ENCODE assay signal across 1 cellular context in the genomic region with DNA sequence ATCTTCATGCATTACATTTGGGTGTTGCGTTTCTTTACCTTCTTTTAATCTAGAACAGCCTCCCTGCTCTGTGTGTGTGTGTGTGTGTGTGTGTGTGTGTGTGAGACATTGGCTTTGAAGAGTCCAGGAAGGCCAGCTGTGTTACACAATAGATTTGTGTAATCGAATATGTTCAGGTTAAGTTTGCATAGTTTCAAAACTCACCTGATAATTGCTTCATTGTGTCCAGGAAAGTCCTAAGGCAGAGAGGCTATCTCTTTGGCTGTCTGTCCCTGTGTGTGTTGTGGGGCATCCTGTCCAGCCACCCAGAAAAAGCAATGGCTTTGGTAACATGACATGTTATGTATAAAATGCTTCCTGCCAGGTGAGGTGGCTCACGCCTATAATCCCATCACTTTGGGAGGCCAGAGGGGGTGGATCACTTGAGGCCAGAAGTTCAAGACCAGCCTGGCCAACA.
TF ChIP-seq lines count a peak whose summit lies in the region.

No MANE protein-coding gene starts in this region.

TF ChIP-seq in HepG2, 621 proteins besides CTCF, POLR2A, EP300 and RAD21 (continued from another document and continues in another):
- TF ChIP-seq, protein P1, sequence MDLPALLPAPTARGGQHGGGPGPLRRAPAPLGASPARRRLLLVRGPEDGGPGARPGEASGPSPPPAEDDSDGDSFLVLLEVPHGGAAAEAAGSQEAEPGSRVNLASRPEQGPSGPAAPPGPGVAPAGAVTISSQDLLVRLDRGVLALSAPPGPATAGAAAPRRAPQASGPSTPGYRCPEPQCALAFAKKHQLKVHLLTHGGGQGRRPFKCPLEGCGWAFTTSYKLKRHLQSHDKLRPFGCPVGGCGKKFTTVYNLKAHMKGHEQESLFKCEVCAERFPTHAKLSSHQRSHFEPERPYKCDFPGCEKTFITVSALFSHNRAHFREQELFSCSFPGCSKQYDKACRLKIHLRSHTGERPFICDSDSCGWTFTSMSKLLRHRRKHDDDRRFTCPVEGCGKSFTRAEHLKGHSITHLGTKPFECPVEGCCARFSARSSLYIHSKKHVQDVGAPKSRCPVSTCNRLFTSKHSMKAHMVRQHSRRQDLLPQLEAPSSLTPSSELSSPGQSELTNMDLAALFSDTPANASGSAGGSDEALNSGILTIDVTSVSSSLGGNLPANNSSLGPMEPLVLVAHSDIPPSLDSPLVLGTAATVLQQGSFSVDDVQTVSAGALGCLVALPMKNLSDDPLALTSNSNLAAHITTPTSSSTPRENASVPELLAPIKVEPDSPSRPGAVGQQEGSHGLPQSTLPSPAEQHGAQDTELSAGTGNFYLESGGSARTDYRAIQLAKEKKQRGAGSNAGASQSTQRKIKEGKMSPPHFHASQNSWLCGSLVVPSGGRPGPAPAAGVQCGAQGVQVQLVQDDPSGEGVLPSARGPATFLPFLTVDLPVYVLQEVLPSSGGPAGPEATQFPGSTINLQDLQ (CRISPR knock-in tag; IDR thresholded peaks at IDR 0.05): 0 out of 2 replicates have a peak, but pooled peaks have one; percentile 40
- TF ChIP-seq, protein P2, sequence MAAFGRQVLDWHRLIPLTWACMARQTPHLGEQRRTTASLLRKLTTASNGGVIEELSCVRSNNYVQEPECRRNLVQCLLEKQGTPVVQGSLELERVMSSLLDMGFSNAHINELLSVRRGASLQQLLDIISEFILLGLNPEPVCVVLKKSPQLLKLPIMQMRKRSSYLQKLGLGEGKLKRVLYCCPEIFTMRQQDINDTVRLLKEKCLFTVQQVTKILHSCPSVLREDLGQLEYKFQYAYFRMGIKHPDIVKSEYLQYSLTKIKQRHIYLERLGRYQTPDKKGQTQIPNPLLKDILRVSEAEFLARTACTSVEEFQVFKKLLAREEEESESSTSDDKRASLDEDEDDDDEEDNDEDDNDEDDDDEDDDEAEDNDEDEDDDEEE (CRISPR knock-in tag; IDR thresholded peaks at IDR 0.05): no peak
- TF ChIP-seq, protein P3, sequence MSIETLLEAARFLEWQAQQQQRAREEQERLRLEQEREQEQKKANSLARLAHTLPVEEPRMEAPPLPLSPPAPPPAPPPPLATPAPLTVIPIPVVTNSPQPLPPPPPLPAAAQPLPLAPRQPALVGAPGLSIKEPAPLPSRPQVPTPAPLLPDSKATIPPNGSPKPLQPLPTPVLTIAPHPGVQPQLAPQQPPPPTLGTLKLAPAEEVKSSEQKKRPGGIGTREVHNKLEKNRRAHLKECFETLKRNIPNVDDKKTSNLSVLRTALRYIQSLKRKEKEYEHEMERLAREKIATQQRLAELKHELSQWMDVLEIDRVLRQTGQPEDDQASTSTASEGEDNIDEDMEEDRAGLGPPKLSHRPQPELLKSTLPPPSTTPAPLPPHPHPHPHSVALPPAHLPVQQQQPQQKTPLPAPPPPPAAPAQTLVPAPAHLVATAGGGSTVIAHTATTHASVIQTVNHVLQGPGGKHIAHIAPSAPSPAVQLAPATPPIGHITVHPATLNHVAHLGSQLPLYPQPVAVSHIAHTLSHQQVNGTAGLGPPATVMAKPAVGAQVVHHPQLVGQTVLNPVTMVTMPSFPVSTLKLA (IDR thresholded peaks at IDR 0.05): no peak
- TF ChIP-seq JUND (CRISPR knock-in tag; IDR thresholded peaks at IDR 0.05) (no peak), JUN (CRISPR knock-in tag; IDR thresholded peaks at IDR 0.05) (peak; percentile 80), ZNF530 (CRISPR knock-in tag; IDR thresholded peaks at IDR 0.05; ENCODE audit: low read depth) (no peak), EZH2 (conservative IDR thresholded peaks at IDR 0.05; ENCODE audit: low read depth, low read length) (no peak), KDM5B (CRISPR knock-in tag; IDR thresholded peaks at IDR 0.05; ENCODE audit: borderline replicate concordance) (no peak), TBP (CRISPR knock-in tag; IDR thresholded peaks at IDR 0.05) (no peak), ZNF263 (CRISPR knock-in tag; IDR thresholded peaks at IDR 0.05) (no peak), HMG20B (CRISPR knock-in tag; conservative IDR thresholded peaks at IDR 0.05) (no peak), NONO (IDR thresholded peaks at IDR 0.05) (no peak), NONO (CRISPR knock-in tag; conservative IDR thresholded peaks at IDR 0.05) (peak; percentile 57; the same call in 1 of the 2 replicates), ZNF543 (CRISPR knock-in tag; IDR thresholded peaks at IDR 0.05) (no peak), HOXA9 (CRISPR knock-in tag; IDR thresholded peaks at IDR 0.05; ENCODE audit: borderline replicate concordance) (no peak), ZNF768 (CRISPR knock-in tag; IDR thresholded peaks at IDR 0.05) (no peak), KLF9 (CRISPR knock-in tag; IDR thresholded peaks at IDR 0.05; ENCODE audit: low read depth) (no peak), ZNF484 (CRISPR knock-in tag; IDR thresholded peaks at IDR 0.05; ENCODE audit: borderline replicate concordance, low read depth) (no peak), MTA1 (CRISPR knock-in tag; IDR thresholded peaks at IDR 0.05; ENCODE audit: borderline replicate concordance) (no peak), ZNF251 (CRISPR knock-in tag; IDR thresholded peaks at IDR 0.05) (no peak), ZNF343 (CRISPR knock-in tag; IDR thresholded peaks at IDR 0.05) (no peak), FOXA3 (CRISPR knock-in tag; IDR thresholded peaks at IDR 0.05) (peak; percentile 58; the same call in 1 of the 2 replicates), NR2F2 (IDR thresholded peaks at IDR 0.05; ENCODE audit: borderline replicate concordance, low read depth) (peak; percentile 59; the same call in 1 of the 2 replicates), STAT5B (CRISPR knock-in tag; IDR thresholded peaks at IDR 0.05) (no peak), ZNF446 (CRISPR knock-in tag; IDR thresholded peaks at IDR 0.05) (no peak), ZFP62 (CRISPR knock-in tag; IDR thresholded peaks at IDR 0.05) (no peak), ZNF12 (CRISPR knock-in tag; IDR thresholded peaks at IDR 0.05) (peak; percentile 35; the same call in 1 of the 2 replicates), ZNF350 (CRISPR knock-in tag; IDR thresholded peaks at IDR 0.05; ENCODE audit: borderline replicate concordance, low read depth) (peak; percentile 54; the same call in 1 of the 2 replicates), POLR2AphosphoS2 (IDR thresholded peaks at IDR 0.05; ENCODE audit: low read depth, low read length) (no peak), AGO2 (optimal IDR thresholded peaks at IDR 0.05; ENCODE audit: low read depth, low read length) (no peak), DNMT3B (CRISPR knock-in tag; conservative IDR thresholded peaks at IDR 0.05) (no peak), THYN1 (CRISPR knock-in tag; IDR thresholded peaks at IDR 0.05; ENCODE audit: borderline replicate concordance, low read depth) (no peak), PHF21A (CRISPR knock-in tag; IDR thresholded peaks at IDR 0.05) (peak; percentile 92), NR2C2 (CRISPR knock-in tag; IDR thresholded peaks at IDR 0.05; ENCODE audit: borderline replicate concordance) (peak; percentile 76; the same call in 1 of the 2 replicates), BCL6 (CRISPR knock-in tag; IDR thresholded peaks at IDR 0.05) (peak; percentile 90), ZNF24 (IDR thresholded peaks at IDR 0.05) (no peak), ZNF850 (CRISPR knock-in tag; conservative IDR thresholded peaks at IDR 0.05) (no peak), SIN3A (IDR thresholded peaks at IDR 0.05; ENCODE audit: borderline replicate concordance, low read depth, low read length) (no peak), TGIF2 (CRISPR knock-in tag; IDR thresholded peaks at IDR 0.05) (0 out of 2 replicates have a peak, but pooled peaks have one; percentile 19), ZFP36L2 (CRISPR knock-in tag; IDR thresholded peaks at IDR 0.05) (no peak), DR1 (CRISPR knock-in tag; IDR thresholded peaks at IDR 0.05) (no peak), ZNF772 (CRISPR knock-in tag; IDR thresholded peaks at IDR 0.05) (peak; percentile 81), CBFB (CRISPR knock-in tag; IDR thresholded peaks at IDR 0.05) (no peak), ZSCAN31 (CRISPR knock-in tag; IDR thresholded peaks at IDR 0.05; ENCODE audit: low read depth) (no peak)
- TF ChIP-seq, protein P4, sequence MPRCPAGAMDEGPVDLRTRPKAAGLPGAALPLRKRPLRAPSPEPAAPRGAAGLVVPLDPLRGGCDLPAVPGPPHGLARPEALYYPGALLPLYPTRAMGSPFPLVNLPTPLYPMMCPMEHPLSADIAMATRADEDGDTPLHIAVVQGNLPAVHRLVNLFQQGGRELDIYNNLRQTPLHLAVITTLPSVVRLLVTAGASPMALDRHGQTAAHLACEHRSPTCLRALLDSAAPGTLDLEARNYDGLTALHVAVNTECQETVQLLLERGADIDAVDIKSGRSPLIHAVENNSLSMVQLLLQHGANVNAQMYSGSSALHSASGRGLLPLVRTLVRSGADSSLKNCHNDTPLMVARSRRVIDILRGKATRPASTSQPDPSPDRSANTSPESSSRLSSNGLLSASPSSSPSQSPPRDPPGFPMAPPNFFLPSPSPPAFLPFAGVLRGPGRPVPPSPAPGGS (CRISPR knock-in tag; IDR thresholded peaks at IDR 0.05): no peak
- TF ChIP-seq, protein P5, sequence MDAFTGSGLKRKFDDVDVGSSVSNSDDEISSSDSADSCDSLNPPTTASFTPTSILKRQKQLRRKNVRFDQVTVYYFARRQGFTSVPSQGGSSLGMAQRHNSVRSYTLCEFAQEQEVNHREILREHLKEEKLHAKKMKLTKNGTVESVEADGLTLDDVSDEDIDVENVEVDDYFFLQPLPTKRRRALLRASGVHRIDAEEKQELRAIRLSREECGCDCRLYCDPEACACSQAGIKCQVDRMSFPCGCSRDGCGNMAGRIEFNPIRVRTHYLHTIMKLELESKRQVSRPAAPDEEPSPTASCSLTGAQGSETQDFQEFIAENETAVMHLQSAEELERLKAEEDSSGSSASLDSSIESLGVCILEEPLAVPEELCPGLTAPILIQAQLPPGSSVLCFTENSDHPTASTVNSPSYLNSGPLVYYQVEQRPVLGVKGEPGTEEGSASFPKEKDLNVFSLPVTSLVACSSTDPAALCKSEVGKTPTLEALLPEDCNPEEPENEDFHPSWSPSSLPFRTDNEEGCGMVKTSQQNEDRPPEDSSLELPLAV (CRISPR knock-in tag; conservative IDR thresholded peaks at IDR 0.05; ENCODE audit: low read depth): no peak
- TF ChIP-seq, protein P6, sequence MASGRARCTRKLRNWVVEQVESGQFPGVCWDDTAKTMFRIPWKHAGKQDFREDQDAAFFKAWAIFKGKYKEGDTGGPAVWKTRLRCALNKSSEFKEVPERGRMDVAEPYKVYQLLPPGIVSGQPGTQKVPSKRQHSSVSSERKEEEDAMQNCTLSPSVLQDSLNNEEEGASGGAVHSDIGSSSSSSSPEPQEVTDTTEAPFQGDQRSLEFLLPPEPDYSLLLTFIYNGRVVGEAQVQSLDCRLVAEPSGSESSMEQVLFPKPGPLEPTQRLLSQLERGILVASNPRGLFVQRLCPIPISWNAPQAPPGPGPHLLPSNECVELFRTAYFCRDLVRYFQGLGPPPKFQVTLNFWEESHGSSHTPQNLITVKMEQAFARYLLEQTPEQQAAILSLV (CRISPR knock-in tag; IDR thresholded peaks at IDR 0.05; ENCODE audit: borderline replicate concordance): no peak
- TF ChIP-seq, protein P7, sequence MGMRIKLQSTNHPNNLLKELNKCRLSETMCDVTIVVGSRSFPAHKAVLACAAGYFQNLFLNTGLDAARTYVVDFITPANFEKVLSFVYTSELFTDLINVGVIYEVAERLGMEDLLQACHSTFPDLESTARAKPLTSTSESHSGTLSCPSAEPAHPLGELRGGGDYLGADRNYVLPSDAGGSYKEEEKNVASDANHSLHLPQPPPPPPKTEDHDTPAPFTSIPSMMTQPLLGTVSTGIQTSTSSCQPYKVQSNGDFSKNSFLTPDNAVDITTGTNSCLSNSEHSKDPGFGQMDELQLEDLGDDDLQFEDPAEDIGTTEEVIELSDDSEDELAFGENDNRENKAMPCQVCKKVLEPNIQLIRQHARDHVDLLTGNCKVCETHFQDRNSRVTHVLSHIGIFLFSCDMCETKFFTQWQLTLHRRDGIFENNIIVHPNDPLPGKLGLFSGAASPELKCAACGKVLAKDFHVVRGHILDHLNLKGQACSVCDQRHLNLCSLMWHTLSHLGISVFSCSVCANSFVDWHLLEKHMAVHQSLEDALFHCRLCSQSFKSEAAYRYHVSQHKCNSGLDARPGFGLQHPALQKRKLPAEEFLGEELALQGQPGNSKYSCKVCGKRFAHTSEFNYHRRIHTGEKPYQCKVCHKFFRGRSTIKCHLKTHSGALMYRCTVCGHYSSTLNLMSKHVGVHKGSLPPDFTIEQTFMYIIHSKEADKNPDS (CRISPR knock-in tag; IDR thresholded peaks at IDR 0.05): no peak
- TF ChIP-seq, protein P8, sequence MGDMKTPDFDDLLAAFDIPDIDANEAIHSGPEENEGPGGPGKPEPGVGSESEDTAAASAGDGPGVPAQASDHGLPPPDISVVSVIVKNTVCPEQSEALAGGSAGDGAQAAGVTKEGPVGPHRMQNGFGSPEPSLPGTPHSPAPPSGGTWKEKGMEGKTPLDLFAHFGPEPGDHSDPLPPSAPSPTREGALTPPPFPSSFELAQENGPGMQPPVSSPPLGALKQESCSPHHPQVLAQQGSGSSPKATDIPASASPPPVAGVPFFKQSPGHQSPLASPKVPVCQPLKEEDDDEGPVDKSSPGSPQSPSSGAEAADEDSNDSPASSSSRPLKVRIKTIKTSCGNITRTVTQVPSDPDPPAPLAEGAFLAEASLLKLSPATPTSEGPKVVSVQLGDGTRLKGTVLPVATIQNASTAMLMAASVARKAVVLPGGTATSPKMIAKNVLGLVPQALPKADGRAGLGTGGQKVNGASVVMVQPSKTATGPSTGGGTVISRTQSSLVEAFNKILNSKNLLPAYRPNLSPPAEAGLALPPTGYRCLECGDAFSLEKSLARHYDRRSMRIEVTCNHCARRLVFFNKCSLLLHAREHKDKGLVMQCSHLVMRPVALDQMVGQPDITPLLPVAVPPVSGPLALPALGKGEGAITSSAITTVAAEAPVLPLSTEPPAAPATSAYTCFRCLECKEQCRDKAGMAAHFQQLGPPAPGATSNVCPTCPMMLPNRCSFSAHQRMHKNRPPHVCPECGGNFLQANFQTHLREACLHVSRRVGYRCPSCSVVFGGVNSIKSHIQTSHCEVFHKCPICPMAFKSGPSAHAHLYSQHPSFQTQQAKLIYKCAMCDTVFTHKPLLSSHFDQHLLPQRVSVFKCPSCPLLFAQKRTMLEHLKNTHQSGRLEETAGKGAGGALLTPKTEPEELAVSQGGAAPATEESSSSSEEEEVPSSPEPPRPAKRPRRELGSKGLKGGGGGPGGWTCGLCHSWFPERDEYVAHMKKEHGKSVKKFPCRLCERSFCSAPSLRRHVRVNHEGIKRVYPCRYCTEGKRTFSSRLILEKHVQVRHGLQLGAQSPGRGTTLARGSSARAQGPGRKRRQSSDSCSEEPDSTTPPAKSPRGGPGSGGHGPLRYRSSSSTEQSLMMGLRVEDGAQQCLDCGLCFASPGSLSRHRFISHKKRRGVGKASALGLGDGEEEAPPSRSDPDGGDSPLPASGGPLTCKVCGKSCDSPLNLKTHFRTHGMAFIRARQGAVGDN (CRISPR knock-in tag; IDR thresholded peaks at IDR 0.05): no peak
- TF ChIP-seq, protein P9, sequence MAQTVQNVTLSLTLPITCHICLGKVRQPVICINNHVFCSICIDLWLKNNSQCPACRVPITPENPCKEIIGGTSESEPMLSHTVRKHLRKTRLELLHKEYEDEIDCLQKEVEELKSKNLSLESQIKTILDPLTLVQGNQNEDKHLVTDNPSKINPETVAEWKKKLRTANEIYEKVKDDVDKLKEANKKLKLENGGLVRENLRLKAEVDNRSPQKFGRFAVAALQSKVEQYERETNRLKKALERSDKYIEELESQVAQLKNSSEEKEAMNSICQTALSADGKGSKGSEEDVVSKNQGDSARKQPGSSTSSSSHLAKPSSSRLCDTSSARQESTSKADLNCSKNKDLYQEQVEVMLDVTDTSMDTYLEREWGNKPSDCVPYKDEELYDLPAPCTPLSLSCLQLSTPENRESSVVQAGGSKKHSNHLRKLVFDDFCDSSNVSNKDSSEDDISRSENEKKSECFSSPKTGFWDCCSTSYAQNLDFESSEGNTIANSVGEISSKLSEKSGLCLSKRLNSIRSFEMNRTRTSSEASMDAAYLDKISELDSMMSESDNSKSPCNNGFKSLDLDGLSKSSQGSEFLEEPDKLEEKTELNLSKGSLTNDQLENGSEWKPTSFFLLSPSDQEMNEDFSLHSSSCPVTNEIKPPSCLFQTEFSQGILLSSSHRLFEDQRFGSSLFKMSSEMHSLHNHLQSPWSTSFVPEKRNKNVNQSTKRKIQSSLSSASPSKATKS (CRISPR knock-in tag; IDR thresholded peaks at IDR 0.05): no peak
